33 cellular contexts compared by ENCODE assay signal in genomic region chr20:37249304-37249703, GRCh38. TPM values are rescaled to one million over a fixed set of nuclear protein-coding genes. Genes with fewer than 3 reads are reported as not detected.
"Had no signal": no experiment of that assay in that cellular context is flagged by ENCODE, and none has a peak within 500 bp of the region (broad histone marks: within the 10 kb centered on the region; RNA-seq: fewer than 3 reads in every experiment).

No MANE protein-coding gene starts in this region.

- H3K4me1 ChIP-seq: colonic mucosa, left lung, lower lobe of right lung had no signal

- H3K9me3 ChIP-seq: colonic mucosa, gastrocnemius medialis, left lung, lower lobe of right lung, mucosa of descending colon had no signal

- H3K9me3 Mint-ChIP-seq: dendritic cell treated with granulocyte-macrophage colony-stimulating factor and Interleukin-4, amounts not matched to agents 40 ng/mL and 50 ng/mL, for 4 days; effector memory CD8-positive, alpha-beta T cell had no signal

- H3K36me3 Mint-ChIP-seq: naive B cell had no signal

- H3K4me3 ChIP-seq: colonic mucosa, esophagus squamous epithelium, gastrocnemius medialis, heart right ventricle, left lung, lower lobe of right lung, mucosa of descending colon had no signal

- H3K27me3 ChIP-seq: colonic mucosa, gastrocnemius medialis, heart right ventricle, left lung had no signal

- H3K36me3 ChIP-seq: colonic mucosa, gastrocnemius medialis had no signal

- H3K4me1 Mint-ChIP-seq: mesothelial cell of epicardium, naive B cell had no signal

- DNase-seq: colonic mucosa; cortex of kidney; effector CD8-positive, alpha-beta T cell; effector memory CD8-positive, alpha-beta T cell; endodermal cell; erythroblast; esophagus squamous epithelium; foreskin fibroblast; foreskin melanocyte; gastrocnemius medialis; glutamatergic neuron; head of caudate nucleus; heart right ventricle; hippocampal formation; left cardiac atrium; left lung; left ventricle myocardium superior; lower lobe of right lung; mesenchymal stem cell; mucosa of descending colon; naive B cell had no signal

- H3K4me3 Mint-ChIP-seq: dendritic cell treated with granulocyte-macrophage colony-stimulating factor and Interleukin-4, amounts not matched to agents 40 ng/mL and 50 ng/mL, for 4 days; effector memory CD8-positive, alpha-beta T cell; endodermal cell; mesothelial cell of epicardium; naive B cell had no signal

- H3K27ac Mint-ChIP-seq: effector memory CD8-positive, alpha-beta T cell; endodermal cell; mesothelial cell of epicardium had no signal

- H3K27ac ChIP-seq: colonic mucosa, epithelial cell of prostate, esophagus squamous epithelium, gastrocnemius medialis, heart right ventricle, left lung, lower lobe of right lung had no signal

RNA-seq across cellular contexts. Expression of gene GHRH, which starts 12.3 kb away (rescaled TPM):
- total RNA-seq: colonic mucosa, dermis microvascular lymphatic vessel endothelial cell, endodermal cell, esophagus mucosa, esophagus squamous epithelium, gastrocnemius medialis, glomerular endothelial cell, kidney epithelial cell, left lung, left ventricle myocardium superior, lower leg skin, lower lobe of right lung, lung microvascular endothelial cell, mesenteric fat pad, mesothelial cell of epicardium, mucosa of descending colon, myocyte had no signal
- polyA plus RNA-seq: keratinocyte had no signal
